In genomic region chr2:202765435-202765834, GRCh38 we compare ENCODE assay signal across 19 cellular contexts.
DNase-seq lines count a peak whose midpoint lies in the region; ATAC-seq, FAIRE-seq and TF ChIP-seq lines count a peak whose summit lies in the region.
"Had no signal": no experiment of that assay in that cellular context is flagged by ENCODE, and none has a peak within 500 bp of the region (broad histone marks: within the 10 kb centered on the region; RNA-seq: fewer than 3 reads in every experiment).

No MANE protein-coding gene starts in this region.

- H3K4me3 Mint-ChIP-seq in GM23338 = no peak overlapping the region
- no peak overlapping the region for H3K4me3 Mint-ChIP-seq in activated B cell treated with CpG ODN at 0.5 μM for 24 hours
- H3K4me3 Mint-ChIP-seq: activated CD4-positive, alpha-beta T cell treated with anti-CD3 and anti-CD28 coated beads, Interleukin-2, amount 10 ng/mL, durations not matched to agents 7 days and 5 days; HFFc6 had no signal

- DNase-seq in A549 (ENCODE audit: low read depth in 1 of 2, low spot score in 1 of 2) (no peak), GM23338 (ENCODE audit: low spot score) (no peak), activated B cell treated with CpG ODN at 0.5 μM for 24 hours (no peak), mesendoderm (peak; percentile 8), AG08396 (ENCODE audit: low spot score) (no peak), left colon (no peak), NAMALWA (ENCODE audit: low spot score) (no peak)
- no peak for DNase-seq in stimulated activated CD4-positive, alpha-beta T cell treated with anti-CD3 and anti-CD28 coated beads, Interleukin-4, amount 100 ng/mL, for 24 hours
- DNase-seq: activated CD4-positive, alpha-beta T cell treated with anti-CD3 and anti-CD28 coated beads, Interleukin-2, amount 10 ng/mL, durations not matched to agents 7 days and 5 days; head of caudate nucleus; HFFc6; NCI-H1048; NCI-H2081; NCI-H510A treated with DMSO at 0.1 percent for 48 hours; stimulated activated CD4-positive, alpha-beta T cell treated with anti-CD3 and anti-CD28 coated beads, Interleukin-1b, Interleukin-23, amount 100 ng/mL, for 48 hours; substantia nigra had no signal

- no peak overlapping the region for H2BK5ac ChIP-seq in mesendoderm (ENCODE audit: low read length)

- H3K79me1 ChIP-seq in mesendoderm (ENCODE audit: low read length) = no peaks in the 10 kb centered on the region

- CTCF ChIA-PET in A549 (lab: Yijun Ruan, JAX) (interaction anchor here (0.8 kb wide), 1 partner anchor 16 kb away, joined by 4 read pairs; no protein-coding TSS in a partner anchor), activated B cell treated with CpG ODN at 0.5 μM for 24 hours (lab: Charles Lee) (interaction anchor here (0.7 kb wide), 1 partner anchor 177 kb away, joined by 4 read pairs; no protein-coding TSS in a partner anchor)

- no peak for TF ChIP-seq POLR2A in A549 (IDR thresholded peaks at IDR 0.05; ENCODE audit: low read length)

- H3K27me3 Mint-ChIP-seq in GM23338 (ENCODE audit: insufficient read depth, low read depth, poor library complexity) (no peaks in the 10 kb centered on the region), activated B cell treated with CpG ODN at 0.5 μM for 24 hours (no peaks in the 10 kb centered on the region)
- H3K27me3 Mint-ChIP-seq: activated CD4-positive, alpha-beta T cell treated with anti-CD3 and anti-CD28 coated beads, Interleukin-2, amount 10 ng/mL, durations not matched to agents 7 days and 5 days had no signal

- H3K9me3 ChIP-seq in A549 = no peaks in the 10 kb centered on the region

- no peaks in the 10 kb centered on the region; the same call in 1 of the 2 replicates for H4K20me1 ChIP-seq in GM23338 (replicated peaks; ENCODE audit: insufficient read depth)

- H3K4me1 ChIP-seq in A549 (no peaks in the 10 kb centered on the region), GM23338 (ENCODE audit: insufficient read depth) (peaks cover 17% of the 10 kb centered on the region), mesendoderm (ENCODE audit: control insufficient read depth, low read depth, low read length) (no peaks in the 10 kb centered on the region)

- H3K9me3 Mint-ChIP-seq in GM23338 (no peaks in the 10 kb centered on the region), activated B cell treated with CpG ODN at 0.5 μM for 24 hours (no peaks in the 10 kb centered on the region)
- H3K9me3 Mint-ChIP-seq: activated CD4-positive, alpha-beta T cell treated with anti-CD3 and anti-CD28 coated beads, Interleukin-2, amount 10 ng/mL, durations not matched to agents 7 days and 5 days; HFFc6 had no signal

- no peaks in the 10 kb centered on the region for H3K27me3 ChIP-seq in GM23338 (ENCODE audit: insufficient read depth)
- no peaks in the 10 kb centered on the region for H3K27me3 ChIP-seq in mesendoderm (ENCODE audit: insufficient read depth, low read length, poor library complexity)
- H3K27me3 ChIP-seq: cardiac muscle cell had no signal

- no peak overlapping the region for H3K9ac ChIP-seq in mesendoderm (ENCODE audit: low read length)

- H3K27ac ChIP-seq in A549 (no peak overlapping the region), GM23338 (ENCODE audit: low read depth) (peak overlapping the region; percentile 42; the same call in 1 of the 2 replicates), mesendoderm (ENCODE audit: low read depth, low read length) (no peak overlapping the region)
- H3K27ac ChIP-seq: cardiac muscle cell had no signal

- POLR2A ChIA-PET in A549 (lab: Yijun Ruan, JAX) = no interaction called here
- POLR2A ChIA-PET in activated B cell treated with CpG ODN at 0.5 μM for 24 hours (lab: Charles Lee) = interaction anchor here (1.0 to 5.3 kb wide), 4 partner anchors 99 to 130 kb away, joined by 3 to 31 read pairs (median 6); partner anchors contain the start of gene FAM117B

- no peak overlapping the region for H3K27ac Mint-ChIP-seq in GM23338
- peak overlapping the region; percentile 65 for H3K27ac Mint-ChIP-seq in activated B cell treated with CpG ODN at 0.5 μM for 24 hours
- H3K27ac Mint-ChIP-seq: activated CD4-positive, alpha-beta T cell treated with anti-CD3 and anti-CD28 coated beads, Interleukin-2, amount 10 ng/mL, durations not matched to agents 7 days and 5 days; HFFc6 had no signal

- no peak overlapping the region for H2BK15ac ChIP-seq in mesendoderm (replicated peaks; ENCODE audit: low read depth)

- no peaks in the 10 kb centered on the region; the same call in 1 of the 2 replicates for H3K9me2 ChIP-seq in GM23338 (ENCODE audit: insufficient read depth)

- intact Hi-C loops in activated B cell treated with CpG ODN at 0.5 μM for 24 hours (cut with micrococcal nuclease) (no loop called here), left colon (cut with DNase I, micrococcal nuclease) (no loop called here)

- H3K4me1 Mint-ChIP-seq in GM23338 (peaks cover 6% of the 10 kb centered on the region), activated B cell treated with CpG ODN at 0.5 μM for 24 hours (peaks cover 24% of the 10 kb centered on the region)

- TF ChIP-seq EP300 in A549 (IDR thresholded peaks at IDR 0.05) = no peak

- no peak overlapping the region for H3K23ac ChIP-seq in mesendoderm (ENCODE audit: low read length)

- ATAC-seq in A549 = no peak
- no peak for ATAC-seq in GM23338
- no peak for ATAC-seq in activated B cell treated with CpG ODN at 0.5 μM for 24 hours (ENCODE audit: low read depth)
- ATAC-seq in left colon = no peak

- no peak overlapping the region for H2AK5ac ChIP-seq in mesendoderm (ENCODE audit: low read length)

- H3K36me3 Mint-ChIP-seq in GM23338 (ENCODE audit: low read depth) = peaks cover 24% of the 10 kb centered on the region; the same call in 2 of the 3 replicates
- peaks cover 66% of the 10 kb centered on the region for H3K36me3 Mint-ChIP-seq in activated B cell treated with CpG ODN at 0.5 μM for 24 hours (ENCODE audit: low read depth)

- TF ChIP-seq RAD21 in A549 (conservative IDR thresholded peaks at IDR 0.05 in 1 of 2, IDR thresholded peaks at IDR 0.05 in 1 of 2) = no peak

- H3K56ac ChIP-seq in mesendoderm (ENCODE audit: low read length) = no peak overlapping the region

- no peak overlapping the region for H4K5ac ChIP-seq in mesendoderm (ENCODE audit: low read length)

- H3K79me2 ChIP-seq in GM23338 (replicated peaks; ENCODE audit: insufficient read depth) (no peaks in the 10 kb centered on the region), mesendoderm (ENCODE audit: control insufficient read depth, insufficient read depth, low read length) (no peaks in the 10 kb centered on the region)

- no peaks in the 10 kb centered on the region; the same call in 1 of the 2 replicates for H3K36me3 ChIP-seq in GM23338 (ENCODE audit: insufficient read depth)
- no peaks in the 10 kb centered on the region for H3K36me3 ChIP-seq in mesendoderm (ENCODE audit: control insufficient read depth, insufficient read depth, low read length)

- H3F3A ChIP-seq in GM23338 (replicated peaks; ENCODE audit: low read depth) = no peaks in the 10 kb centered on the region

- H3K18ac ChIP-seq in mesendoderm (ENCODE audit: low read length) = no peak overlapping the region

- H4K8ac ChIP-seq in mesendoderm (ENCODE audit: low read depth, low read length) = no peak overlapping the region

- H3K4me3 ChIP-seq in A549 (no peak overlapping the region), GM23338 (no peak overlapping the region), mesendoderm (ENCODE audit: low read length) (no peak overlapping the region)
- H3K4me3 ChIP-seq: cardiac muscle cell had no signal

- 72% methylated on average over 5 of the region's 5 CpGs for WGBS in A549 (ENCODE audit: missing lambda C conversion rate)
- no CpG with 5 or more reads among the region's 5 CpGs for WGBS in mesendoderm (ENCODE audit: extremely low coverage, insufficient coverage, low lambda C conversion rate)

- no peak for TF ChIP-seq CTCF in A549 (IDR thresholded peaks at IDR 0.05)
- no peak for TF ChIP-seq CTCF in GM23338 (conservative IDR thresholded peaks at IDR 0.05; ENCODE audit: low read depth in 2 of 2)
- no peak for TF ChIP-seq CTCF in activated B cell treated with CpG ODN at 0.5 μM for 24 hours (IDR thresholded peaks at IDR 0.05)

- no peak overlapping the region for H3K4ac ChIP-seq in mesendoderm (ENCODE audit: low read depth, low read length)

- no peak for FAIRE-seq in A549 (lab: Jason Lieb, UNC)
- FAIRE-seq: D721Med, GM12892 had no signal

- no peak overlapping the region for H2AFZ ChIP-seq in GM23338

- H3K4me2 ChIP-seq in A549 (no peak overlapping the region), GM23338 (no peak overlapping the region), mesendoderm (ENCODE audit: low read length) (no peak overlapping the region)

- H2BK120ac ChIP-seq in mesendoderm (ENCODE audit: low read depth, low read length) = no peak overlapping the region

TF ChIP-seq in A549, 52 proteins besides CTCF, POLR2A, EP300 and RAD21 (continues in another document):
- TF ChIP-seq FOSB (CRISPR knock-in tag; IDR thresholded peaks at IDR 0.05) (no peak), EHMT2 (IDR thresholded peaks at IDR 0.05; ENCODE audit: low read depth) (no peak), RFX5 (IDR thresholded peaks at IDR 0.05) (no peak), USF2 (IDR thresholded peaks at IDR 0.05) (no peak), MAFK (IDR thresholded peaks at IDR 0.05; ENCODE audit: partially characterized antibody) (peak; percentile 78), GATA3 (IDR thresholded peaks at IDR 0.05; ENCODE audit: borderline replicate concordance) (no peak), RNF2 (IDR thresholded peaks at IDR 0.05; ENCODE audit: borderline replicate concordance, low read depth) (no peak)

TF ChIP-seq in GM23338, 12 proteins besides CTCF, POLR2A, EP300 and RAD21 (continues in another document):
- TF ChIP-seq EZH2phosphoT487 (IDR thresholded peaks at IDR 0.05; ENCODE audit: unreplicated experiment) (no peak), STAT1 (IDR thresholded peaks at IDR 0.05; ENCODE audit: unreplicated experiment) (no peak), ZNF114 (CRISPR knock-in tag; IDR thresholded peaks at IDR 0.05) (no peak)
